ENCODE assay signal across 9 cellular contexts in the genomic region with DNA sequence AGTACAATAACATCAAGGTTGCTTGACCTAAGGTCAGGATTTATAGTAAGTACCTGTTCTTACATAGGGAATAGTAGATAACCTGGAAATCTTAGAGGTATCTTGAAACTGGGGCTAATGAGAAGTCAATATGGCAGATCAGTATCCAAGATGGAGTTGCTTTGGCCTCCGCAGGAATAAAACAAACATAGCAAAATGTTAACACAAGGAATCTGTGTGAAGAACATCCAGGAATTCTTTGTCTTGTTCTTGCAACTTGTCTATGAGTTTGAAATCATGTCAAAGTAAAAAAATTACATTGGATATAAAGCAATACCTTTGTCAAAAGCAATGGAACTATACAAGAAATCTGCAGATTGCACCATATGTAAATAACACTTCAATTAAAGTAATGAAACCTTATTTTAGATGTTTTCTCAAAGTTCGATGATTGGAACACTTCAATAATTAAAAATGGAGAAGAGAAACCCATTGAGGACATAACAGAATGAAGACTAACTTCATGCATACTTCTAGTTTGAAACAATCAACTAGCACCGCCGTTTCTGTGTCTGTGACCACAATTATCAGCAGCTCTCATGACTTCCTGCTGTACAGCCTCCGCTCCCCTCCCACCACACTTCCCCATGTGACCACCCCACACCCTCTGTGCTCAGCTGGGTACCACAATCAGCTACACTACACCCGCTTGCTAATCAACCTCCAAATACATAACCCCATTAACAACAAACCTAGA. TPM values are rescaled to one million over a fixed set of nuclear protein-coding genes. Genes with fewer than 3 reads are reported as not detected.
DNase-seq lines count a peak whose midpoint lies in the region; ATAC-seq and TF ChIP-seq lines count a peak whose summit lies in the region.
"Had no signal": no experiment of that assay in that cellular context is flagged by ENCODE, and none has a peak within 500 bp of the region (broad histone marks: within the 10 kb centered on the region; RNA-seq: fewer than 3 reads in every experiment).

No MANE protein-coding gene starts in this region.

- peak overlapping the region; percentile 37 for H3K27ac Mint-ChIP-seq in CD8-positive, alpha-beta T cell
- H3K27ac Mint-ChIP-seq in activated CD8-positive, alpha-beta T cell treated with anti-CD3 and anti-CD28 coated beads for 36 hours = peak overlapping the region; percentile 55
- H3K27ac Mint-ChIP-seq in HFFc6 = no peak overlapping the region

- CTCF ChIA-PET in CD8-positive, alpha-beta T cell (lab: Charles Lee) = no interaction called here
- CTCF ChIA-PET in activated CD8-positive, alpha-beta T cell treated with anti-CD3 and anti-CD28 coated beads for 36 hours (lab: Charles Lee) = no interaction called here

- H3K4me1 Mint-ChIP-seq in CD8-positive, alpha-beta T cell (ENCODE audit: low read depth) = peaks cover 20% of the 10 kb centered on the region
- peaks cover 18% of the 10 kb centered on the region for H3K4me1 Mint-ChIP-seq in activated CD8-positive, alpha-beta T cell treated with anti-CD3 and anti-CD28 coated beads for 36 hours (ENCODE audit: low read depth)
- no peaks in the 10 kb centered on the region for H3K4me1 Mint-ChIP-seq in HFFc6 (ENCODE audit: low read depth)

- peaks cover 18% of the 10 kb centered on the region for H3K4me1 ChIP-seq in CD8-positive, alpha-beta T cell (ENCODE audit: insufficient read depth, low read length)

- no peak for TF ChIP-seq CTCF in CD8-positive, alpha-beta T cell (IDR thresholded peaks at IDR 0.05)
- no peak for TF ChIP-seq CTCF in activated CD8-positive, alpha-beta T cell treated with anti-CD3 and anti-CD28 coated beads for 36 hours (IDR thresholded peaks at IDR 0.05)
- TF ChIP-seq CTCF in HFFc6 (IDR thresholded peaks at IDR 0.05) = no peak

- no peaks in the 10 kb centered on the region for H3K36me3 ChIP-seq in CD8-positive, alpha-beta T cell (ENCODE audit: insufficient read depth, low read length)

- H3K27me3 ChIP-seq in CD8-positive, alpha-beta T cell (ENCODE audit: insufficient read depth, low read length) = no peaks in the 10 kb centered on the region
- H3K27me3 ChIP-seq: neutrophil had no signal

- ATAC-seq in CD8-positive, alpha-beta T cell = peak; percentile 100
- ATAC-seq in GM19463 (IDR thresholded peaks at IDR 0.05; ENCODE audit: unreplicated experiment) = peak; percentile 99
- peak; percentile 99 for ATAC-seq in HG03469 (IDR thresholded peaks at IDR 0.05; ENCODE audit: unreplicated experiment)
- peak; percentile 90 for ATAC-seq in activated CD8-positive, alpha-beta T cell treated with anti-CD3 and anti-CD28 coated beads for 36 hours
- ATAC-seq in sciatic nerve = peak; percentile 74

- peaks cover 14% of the 10 kb centered on the region for H3K36me3 Mint-ChIP-seq in CD8-positive, alpha-beta T cell
- H3K36me3 Mint-ChIP-seq in activated CD8-positive, alpha-beta T cell treated with anti-CD3 and anti-CD28 coated beads for 36 hours (ENCODE audit: low read depth) = peaks cover 3% of the 10 kb centered on the region
- no peaks in the 10 kb centered on the region for H3K36me3 Mint-ChIP-seq in HFFc6 (ENCODE audit: low read depth)

- DNase-seq in CD8-positive, alpha-beta T cell = peak; percentile 24 to 73 (median 48)
- peak; percentile 68 for DNase-seq in activated CD8-positive, alpha-beta T cell treated with anti-CD3 and anti-CD28 coated beads for 36 hours
- no peak for DNase-seq in sciatic nerve (ENCODE audit: low spot score)
- no peak for DNase-seq in HFFc6
- no peak for DNase-seq in SHP77 treated with DMSO at 0.1 percent for 48 hours (lab: John Stamatoyannopoulos, UW)
- DNase-seq in AG20443 (ENCODE audit: low spot score) = no peak

- H3K4me3 Mint-ChIP-seq in CD8-positive, alpha-beta T cell = peak overlapping the region; percentile 33
- H3K4me3 Mint-ChIP-seq in activated CD8-positive, alpha-beta T cell treated with anti-CD3 and anti-CD28 coated beads for 36 hours = no peak overlapping the region
- H3K4me3 Mint-ChIP-seq in HFFc6 = no peak overlapping the region

- no peak overlapping the region for H3K4me3 ChIP-seq in CD8-positive, alpha-beta T cell (ENCODE audit: low read depth, low read length)

- no peaks in the 10 kb centered on the region for H3K27me3 Mint-ChIP-seq in CD8-positive, alpha-beta T cell (ENCODE audit: low read depth)
- no peaks in the 10 kb centered on the region for H3K27me3 Mint-ChIP-seq in activated CD8-positive, alpha-beta T cell treated with anti-CD3 and anti-CD28 coated beads for 36 hours
- no peaks in the 10 kb centered on the region for H3K27me3 Mint-ChIP-seq in HFFc6 (ENCODE audit: insufficient read depth)

- POLR2A ChIA-PET in CD8-positive, alpha-beta T cell (lab: Charles Lee) = interaction anchor here (1.0 to 1.5 kb wide), 2 partner anchors 26 to 28 kb away, joined by 3 to 7 read pairs; a partner anchor contains a TSS
- POLR2A ChIA-PET in activated CD8-positive, alpha-beta T cell treated with anti-CD3 and anti-CD28 coated beads for 36 hours (lab: Charles Lee) = interaction anchor here (2.2 kb wide), 1 partner anchor 28 kb away, joined by 7 read pairs; a partner anchor contains a TSS

- H3K27ac ChIP-seq in CD8-positive, alpha-beta T cell (ENCODE audit: low read depth, low read length) = peak overlapping the region; percentile 0
- H3K27ac ChIP-seq: neutrophil had no signal

- H3K9me3 Mint-ChIP-seq in CD8-positive, alpha-beta T cell = no peaks in the 10 kb centered on the region
- no peaks in the 10 kb centered on the region for H3K9me3 Mint-ChIP-seq in activated CD8-positive, alpha-beta T cell treated with anti-CD3 and anti-CD28 coated beads for 36 hours
- H3K9me3 Mint-ChIP-seq in HFFc6 = no peaks in the 10 kb centered on the region

- H3K9me3 ChIP-seq in CD8-positive, alpha-beta T cell (ENCODE audit: low read length) = no peaks in the 10 kb centered on the region
- H3K9me3 ChIP-seq: neutrophil had no signal

- intact Hi-C loops in CD8-positive, alpha-beta T cell (cut with DNase I, micrococcal nuclease) = loop anchor here (2.0 kb wide), 2 partner anchors 26 to 28 kb away; a partner anchor contains a TSS
- intact Hi-C loops in activated CD8-positive, alpha-beta T cell treated with anti-CD3 and anti-CD28 coated beads for 36 hours (cut with micrococcal nuclease) = no loop called here
- intact Hi-C loops in sciatic nerve (cut with DNase I) = no loop called here

RNA-seq across cellular contexts. Expression of a gene that starts 27.6 kb away (rescaled TPM):
- 1 to 10 TPM; 5.2 to 5.8 TPM for total RNA-seq in CD8-positive, alpha-beta T cell
- total RNA-seq in activated CD8-positive, alpha-beta T cell treated with anti-CD3 and anti-CD28 coated beads for 36 hours = 10 to 100 TPM in 1 of 2 experiments, 1 to 10 TPM in 1; 9.6 to 11.5 TPM
- 17.6 TPM for total RNA-seq in sciatic nerve
- 10 to 100 TPM in 2 of 6 experiments, 1 to 10 TPM in 4; 6.6 to 10.5 (median 8.9) TPM for total RNA-seq in HFFc6 (2021; fragmentation: NEBNext Ultra II Directional; extraction: Animal tissue kit (Norgen Biotek cat#: 25700))

RNA-seq across cellular contexts. Expression of a gene that starts 27.8 kb away (rescaled TPM):
- total RNA-seq in CD8-positive, alpha-beta T cell = 10 to 100 TPM; 33.9 to 35.6 TPM
- total RNA-seq in activated CD8-positive, alpha-beta T cell treated with anti-CD3 and anti-CD28 coated beads for 36 hours = 100 to 1,000 TPM; 142 to 143 TPM
- total RNA-seq in sciatic nerve = 105 TPM
- total RNA-seq in HFFc6 (2021; fragmentation: NEBNext Ultra II Directional; extraction: Animal tissue kit (Norgen Biotek cat#: 25700)) = 100 to 1,000 TPM in 3 of 6 experiments, 10 to 100 TPM in 3; 76.6 to 139 (median 101) TPM

Comparison
In these comparisons a context has a peak if more than half of its experiments do, and no peak if none do; other contexts are left out.
1. DNase-seq: peak in CD8-positive, alpha-beta T cell (7 of 7) and activated CD8-positive, alpha-beta T cell treated with anti-CD3 and anti-CD28 coated beads for 36 hours (single experiment); none in sciatic nerve (single experiment), HFFc6 (single experiment), SHP77 treated with DMSO at 0.1 percent for 48 hours (single experiment) and AG20443 (single experiment).
2. intact Hi-C loops: an anchor here in CD8-positive, alpha-beta T cell (2.0 kb wide); none called in activated CD8-positive, alpha-beta T cell treated with anti-CD3 and anti-CD28 coated beads for 36 hours and sciatic nerve.
3. Peak in every context shown above with its lines, with median percentiles within 50 percentile points of each other: ATAC-seq.